ENCODE assay signal across 1 cellular context in the genomic region with DNA sequence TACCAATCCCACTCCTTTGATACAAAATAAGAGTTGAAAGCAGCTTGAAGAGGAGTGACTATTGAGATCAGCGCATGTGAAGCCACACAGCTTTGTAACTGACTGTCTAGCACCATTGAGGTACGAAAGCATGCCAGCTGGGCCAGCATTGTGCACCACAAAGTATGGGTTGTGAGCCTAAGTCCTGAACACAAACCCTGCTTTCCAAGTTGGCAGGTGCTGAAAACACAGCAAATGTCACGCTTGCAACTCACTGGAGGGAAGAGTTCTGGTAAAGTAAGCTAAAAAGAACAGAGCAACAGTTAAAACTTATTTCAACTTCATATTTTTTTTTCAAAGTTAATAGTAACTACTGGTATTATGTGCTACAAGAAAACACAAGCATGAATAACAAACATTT.
TF ChIP-seq lines count a peak whose summit lies in the region.

No MANE protein-coding gene starts in this region.

TF ChIP-seq in Ishikawa, 13 proteins besides CTCF, POLR2A, EP300 and RAD21 (continued from another document):
- TF ChIP-seq, protein P1, sequence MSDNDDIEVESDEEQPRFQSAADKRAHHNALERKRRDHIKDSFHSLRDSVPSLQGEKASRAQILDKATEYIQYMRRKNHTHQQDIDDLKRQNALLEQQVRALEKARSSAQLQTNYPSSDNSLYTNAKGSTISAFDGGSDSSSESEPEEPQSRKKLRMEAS (IDR thresholded peaks at IDR 0.05), result no peak
